ENCODE assay signal across 26 cellular contexts in the genomic region with DNA sequence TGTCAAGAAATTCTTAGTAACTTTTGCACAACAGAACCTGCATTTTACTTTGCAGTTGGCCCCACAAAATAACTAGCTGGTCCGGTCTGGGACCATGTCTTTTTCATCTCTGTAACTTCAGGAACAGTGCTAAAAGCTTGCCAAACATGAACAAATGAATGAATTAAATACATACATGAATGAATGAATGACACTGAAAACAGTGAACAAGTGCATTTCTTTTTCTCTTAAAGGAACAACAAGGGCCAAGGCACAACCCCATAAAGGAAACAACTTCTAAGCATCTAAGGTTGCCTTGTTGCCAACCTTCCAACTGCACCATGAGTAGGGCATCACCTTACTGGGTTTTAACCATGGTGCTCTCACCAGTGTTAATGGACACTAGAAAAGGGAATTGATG.
"Had no signal": no experiment of that assay in that cellular context is flagged by ENCODE, and none has a peak within 500 bp of the region (broad histone marks: within the 10 kb centered on the region; RNA-seq: fewer than 3 reads in every experiment).

No MANE protein-coding gene starts in this region.

- H3K4me1 ChIP-seq: gastrocnemius medialis, neural progenitor cell, parathyroid adenoma, right lobe of liver, suprapubic skin, transverse colon, upper lobe of right lung, uterus had no signal

- H3K27me3 ChIP-seq: gastrocnemius medialis, neural progenitor cell, right lobe of liver, suprapubic skin, transverse colon, upper lobe of right lung, uterus had no signal

- H3K9ac ChIP-seq: neural progenitor cell, parathyroid adenoma had no signal

- H3K27ac ChIP-seq: epithelial cell of prostate, gastrocnemius medialis, neural progenitor cell, parathyroid adenoma, right lobe of liver, suprapubic skin, transverse colon, upper lobe of right lung, uterus had no signal

- H3K4me3 ChIP-seq: gastrocnemius medialis, lung, neural progenitor cell, right lobe of liver, suprapubic skin, transverse colon, upper lobe of right lung, uterus had no signal

- H3K9me3 ChIP-seq: gastrocnemius medialis, right lobe of liver, suprapubic skin, transverse colon, upper lobe of right lung, uterus had no signal

- FAIRE-seq: keratinocyte, small intestine had no signal

- H3K4me2 ChIP-seq: neural progenitor cell had no signal

- H3K79me2 ChIP-seq: parathyroid adenoma had no signal

- H2AFZ ChIP-seq: neural progenitor cell, parathyroid adenoma had no signal

- ATAC-seq: esophagus mucosa; gastrocnemius medialis; naive thymus-derived CD4-positive, alpha-beta T cell; right lobe of liver; stimulated activated naive CD8-positive, alpha-beta T cell treated with anti-CD3 and anti-CD28 coated beads, Interleukin-15, amount 100 ng/mL, for 72 hours; upper lobe of right lung had no signal

- DNase-seq: effector CD8-positive, alpha-beta T cell; endodermal cell; foreskin fibroblast; gastrocnemius medialis; head of caudate nucleus; mesendoderm; midbrain; naive thymus-derived CD4-positive, alpha-beta T cell; right lobe of liver; stimulated activated CD4-positive, alpha-beta T cell treated with anti-CD3 and anti-CD28 coated beads, Interleukin-12 subunit alpha, Interleukin-12 subunit beta, amount 100 ng/mL, for 4 hours; stimulated activated CD4-positive, alpha-beta T cell treated with anti-CD3 and anti-CD28 coated beads, Interleukin-1b, Interleukin-23, amount 100 ng/mL, for 48 hours; stimulated activated CD4-positive, alpha-beta T cell treated with anti-CD3 and anti-CD28 coated beads, Interleukin-4, amount 100 ng/mL, for 1 hour; stimulated activated CD8-positive, alpha-beta memory T cell treated with anti-CD3 and anti-CD28 coated beads, Interleukin-4, amount 100 ng/mL, for 48 hours; stimulated activated naive CD4-positive, alpha-beta T cell; stimulated activated naive CD8-positive, alpha-beta T cell treated with anti-CD3 and anti-CD28 coated beads, Interleukin-15, amount 100 ng/mL, for 72 hours; transverse colon; upper lobe of right lung; uterus had no signal

- H3K36me3 ChIP-seq: gastrocnemius medialis, neural progenitor cell, right lobe of liver, suprapubic skin, transverse colon, upper lobe of right lung, uterus had no signal
